In the genomic region with DNA sequence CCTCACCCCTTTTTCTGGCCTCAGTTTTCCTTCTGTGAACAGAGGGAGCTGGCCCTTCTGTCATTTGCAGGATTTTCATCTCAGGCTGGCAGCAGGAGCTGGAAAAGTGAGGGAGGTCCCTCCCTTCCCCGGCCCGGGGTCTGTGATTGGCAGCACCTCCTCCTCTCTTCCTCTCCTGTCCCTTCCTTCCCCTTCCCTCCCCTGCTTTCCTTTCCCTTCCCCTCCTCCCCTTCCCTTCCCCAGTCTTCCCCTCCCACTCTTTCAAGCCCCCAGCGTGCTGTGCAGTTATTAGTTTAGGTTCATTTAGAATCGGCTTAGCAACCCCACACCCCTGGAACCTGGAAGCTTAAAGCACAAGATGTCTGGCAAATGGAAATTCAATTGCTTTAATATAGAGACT, we compare ENCODE assay signal across 25 cellular contexts.
DNase-seq lines count a peak whose midpoint lies in the region; ATAC-seq lines count a peak whose summit lies in the region.
"Had no signal": no experiment of that assay in that cellular context is flagged by ENCODE, and none has a peak within 500 bp of the region (broad histone marks: within the 10 kb centered on the region; RNA-seq: fewer than 3 reads in every experiment).

No MANE protein-coding gene starts in this region.

- no peak overlapping the region for H3K56ac ChIP-seq in mesendoderm (ENCODE audit: low read length)

- H3K4me3 Mint-ChIP-seq in naive thymus-derived CD4-positive, alpha-beta T cell, result no peak overlapping the region
- H3K4me3 Mint-ChIP-seq: activated CD8-positive, alpha-beta T cell treated with anti-CD3 and anti-CD28 coated beads for 36 hours; activated naive CD8-positive, alpha-beta T cell treated with anti-CD3 and anti-CD28 coated beads, Interleukin-2, amount 50 U/mL, for 24 hours had no signal

- H3K36me3 ChIP-seq in ectodermal cell (ENCODE audit: control insufficient read depth, insufficient read depth, low read length), result no peaks in the 10 kb centered on the region
- no peaks in the 10 kb centered on the region for H3K36me3 ChIP-seq in mesendoderm (ENCODE audit: control insufficient read depth, insufficient read depth, low read length)
- no peaks in the 10 kb centered on the region for H3K36me3 ChIP-seq in aorta (ENCODE audit: control insufficient read depth in 1 of 2, insufficient read depth in 2 of 2, low read length in 1 of 2)
- no peaks in the 10 kb centered on the region for H3K36me3 ChIP-seq in naive thymus-derived CD4-positive, alpha-beta T cell (ENCODE audit: control insufficient read depth in 2 of 3, insufficient read depth in 3 of 3, low read length in 3 of 3)
- H3K36me3 ChIP-seq: neutrophil, spleen had no signal

- no peaks in the 10 kb centered on the region for H3K79me2 ChIP-seq in mesendoderm (ENCODE audit: control insufficient read depth, insufficient read depth, low read length)

- H3K4me3 ChIP-seq in ectodermal cell (ENCODE audit: insufficient read depth, low read depth, low read length), result no peak overlapping the region
- no peak overlapping the region for H3K4me3 ChIP-seq in mesendoderm (ENCODE audit: low read length)
- no peak overlapping the region for H3K4me3 ChIP-seq in aorta (ENCODE audit: low read length in 2 of 2)
- no peak overlapping the region for H3K4me3 ChIP-seq in naive thymus-derived CD4-positive, alpha-beta T cell (ENCODE audit: low read length)
- H3K4me3 ChIP-seq: body of pancreas, coronary artery, spleen had no signal

- peaks cover 0 to 4% (median 0%) of the 10 kb centered on the region in 7 donors for H3K4me1 Mint-ChIP-seq in naive thymus-derived CD4-positive, alpha-beta T cell

- no peak overlapping the region for H4K8ac ChIP-seq in mesendoderm (ENCODE audit: low read depth, low read length)

- peak; percentile 17 for DNase-seq in DMS 273 (lab: John Stamatoyannopoulos, UW; ENCODE audit: unreplicated experiment)
- no peak for DNase-seq in DMS 273 treated with DMSO at 0.1 percent for 48 hours (lab: John Stamatoyannopoulos, UW)
- peak; percentile 40 for DNase-seq in mesendoderm
- peak; percentile 12 to 33 for DNase-seq in aorta
- DNase-seq in NCI-H446 (lab: John Stamatoyannopoulos, UW), result no peak
- DNase-seq in naive thymus-derived CD4-positive, alpha-beta T cell, result no peak
- DNase-seq: activated CD8-positive, alpha-beta T cell treated with anti-CD3 and anti-CD28 coated beads for 36 hours; activated gamma-delta T cell; activated naive CD8-positive, alpha-beta T cell treated with anti-CD3 and anti-CD28 coated beads, Interleukin-2, amount 50 U/mL, for 24 hours; activated T-cell treated with anti-CD3 and anti-CD28 coated beads for 4 hours; GOT3; NCI-H1436; NCI-H524 treated with DMSO at 0.1 percent for 48 hours; stimulated activated CD4-positive, alpha-beta T cell treated with anti-CD3 and anti-CD28 coated beads, Interleukin-4, amount 100 ng/mL, for 24 hours; stimulated activated naive CD4-positive, alpha-beta T cell treated with Interleukin-2 at 50 U/mL for 16 hours; T-helper 9 cell had no signal

- ATAC-seq in aorta (ENCODE audit: low FRiP score), result no peak
- ATAC-seq in naive thymus-derived CD4-positive, alpha-beta T cell, result no peak
- no peak for ATAC-seq in HG02852 (IDR thresholded peaks at IDR 0.05; ENCODE audit: unreplicated experiment)
- ATAC-seq: activated CD8-positive, alpha-beta T cell treated with anti-CD3 and anti-CD28 coated beads for 36 hours; activated naive CD8-positive, alpha-beta T cell treated with anti-CD3 and anti-CD28 coated beads, Interleukin-2, amount 50 U/mL, for 24 hours; left lobe of liver had no signal

- CTCF ChIA-PET in naive thymus-derived CD4-positive, alpha-beta T cell (lab: Charles Lee), result no interaction called here

- POLR2A ChIA-PET in naive thymus-derived CD4-positive, alpha-beta T cell (lab: Charles Lee), result no interaction called here

- H2BK120ac ChIP-seq in mesendoderm (ENCODE audit: low read depth, low read length), result no peak overlapping the region

- H4K5ac ChIP-seq in mesendoderm (ENCODE audit: low read length), result no peak overlapping the region

- H3K4me1 ChIP-seq in ectodermal cell (ENCODE audit: control insufficient read depth, insufficient read depth, low read length), result peaks cover 30% of the 10 kb centered on the region
- peaks cover 10% of the 10 kb centered on the region for H3K4me1 ChIP-seq in mesendoderm (ENCODE audit: control insufficient read depth, low read depth, low read length)
- no peaks in the 10 kb centered on the region for H3K4me1 ChIP-seq in aorta (ENCODE audit: control insufficient read depth in 1 of 2, insufficient read depth in 2 of 2, low read length in 2 of 2)
- no peaks in the 10 kb centered on the region for H3K4me1 ChIP-seq in naive thymus-derived CD4-positive, alpha-beta T cell (ENCODE audit: control insufficient read depth in 2 of 2, insufficient read depth in 2 of 2, low read length in 2 of 2)

- H3K9me3 ChIP-seq in ectodermal cell (ENCODE audit: control insufficient read depth, low read length) (no peaks in the 10 kb centered on the region), aorta (ENCODE audit: control insufficient read depth, low read length) (no peaks in the 10 kb centered on the region)
- no peaks in the 10 kb centered on the region for H3K9me3 ChIP-seq in naive thymus-derived CD4-positive, alpha-beta T cell (ENCODE audit: control insufficient read depth in 2 of 3, low read length in 3 of 3)
- H3K9me3 ChIP-seq: body of pancreas, neutrophil, spleen had no signal

- peak overlapping the region; percentile 16 for H3K27ac ChIP-seq in ectodermal cell (ENCODE audit: insufficient read depth, low read depth, low read length, poor library complexity, severe bottlenecking)
- H3K27ac ChIP-seq in mesendoderm (ENCODE audit: low read depth, low read length), result no peak overlapping the region
- H3K27ac ChIP-seq in aorta (ENCODE audit: low read depth in 1 of 2, low read length in 2 of 2), result no peak overlapping the region
- H3K27ac ChIP-seq in naive thymus-derived CD4-positive, alpha-beta T cell (ENCODE audit: low read depth, low read length), result no peak overlapping the region
- H3K27ac ChIP-seq: 22Rv1, body of pancreas, coronary artery, neutrophil, RWPE1 had no signal

- no peak overlapping the region for H3K27ac Mint-ChIP-seq in naive thymus-derived CD4-positive, alpha-beta T cell
- H3K27ac Mint-ChIP-seq: activated CD8-positive, alpha-beta T cell treated with anti-CD3 and anti-CD28 coated beads for 36 hours; activated naive CD8-positive, alpha-beta T cell treated with anti-CD3 and anti-CD28 coated beads, Interleukin-2, amount 50 U/mL, for 24 hours had no signal

- no peak overlapping the region for H2BK15ac ChIP-seq in mesendoderm (replicated peaks; ENCODE audit: low read depth)

- no peak overlapping the region for H2BK5ac ChIP-seq in mesendoderm (ENCODE audit: low read length)

- no peak overlapping the region for H2AK5ac ChIP-seq in mesendoderm (ENCODE audit: low read length)

- no peak overlapping the region for H3K23ac ChIP-seq in mesendoderm (ENCODE audit: low read length)

- H3K4me2 ChIP-seq in mesendoderm (ENCODE audit: low read length), result no peak overlapping the region

- no peaks in the 10 kb centered on the region for H3K36me3 Mint-ChIP-seq in naive thymus-derived CD4-positive, alpha-beta T cell

- H3K27me3 Mint-ChIP-seq in naive thymus-derived CD4-positive, alpha-beta T cell, result peaks cover 0 to 15% (median 12%) of the 10 kb centered on the region in 5 donors
- H3K27me3 Mint-ChIP-seq: activated CD8-positive, alpha-beta T cell treated with anti-CD3 and anti-CD28 coated beads for 36 hours; activated naive CD8-positive, alpha-beta T cell treated with anti-CD3 and anti-CD28 coated beads, Interleukin-2, amount 50 U/mL, for 24 hours had no signal

- H3K27me3 ChIP-seq in ectodermal cell (ENCODE audit: control insufficient read depth, insufficient read depth, low read length, poor library complexity, severe bottlenecking) (peaks cover 3% of the 10 kb centered on the region), mesendoderm (ENCODE audit: insufficient read depth, low read length, poor library complexity) (no peaks in the 10 kb centered on the region), aorta (ENCODE audit: control insufficient read depth in 1 of 2, insufficient read depth in 2 of 2, low read length in 1 of 2) (no peaks in the 10 kb centered on the region)
- H3K27me3 ChIP-seq in naive thymus-derived CD4-positive, alpha-beta T cell (ENCODE audit: control insufficient read depth in 2 of 2, insufficient read depth in 2 of 2, low read length in 2 of 2), result no peaks in the 10 kb centered on the region
- H3K27me3 ChIP-seq: body of pancreas, spleen had no signal

- H3K9me3 Mint-ChIP-seq in naive thymus-derived CD4-positive, alpha-beta T cell, result no peaks in the 10 kb centered on the region
- H3K9me3 Mint-ChIP-seq: activated CD8-positive, alpha-beta T cell treated with anti-CD3 and anti-CD28 coated beads for 36 hours; activated naive CD8-positive, alpha-beta T cell treated with anti-CD3 and anti-CD28 coated beads, Interleukin-2, amount 50 U/mL, for 24 hours had no signal

- H3K4ac ChIP-seq in mesendoderm (ENCODE audit: low read depth, low read length), result no peak overlapping the region

- peak overlapping the region; percentile 3 for H3K9ac ChIP-seq in mesendoderm (ENCODE audit: low read length)

- no peak overlapping the region for H3K18ac ChIP-seq in mesendoderm (ENCODE audit: low read length)

- H3K79me1 ChIP-seq in mesendoderm (ENCODE audit: low read length), result no peaks in the 10 kb centered on the region

- intact Hi-C loops in aorta (cut with DNase I), result no loop called here
- intact Hi-C loops in naive thymus-derived CD4-positive, alpha-beta T cell (cut with micrococcal nuclease), result no loop called here

- 15 to 19% methylated on average over 4 of the region's 4 CpGs for whole genome bisulfite sequencing in ectodermal cell, 2 experiments
- no CpG with 5 or more reads among the region's 4 CpGs for WGBS in mesendoderm (ENCODE audit: extremely low coverage, insufficient coverage, low lambda C conversion rate)
- WGBS in aorta, 2 donors, result 11 to 26% methylated on average over 4 of the region's 4 CpGs

Comparison
In these comparisons a context has a peak if more than half of its experiments do, and no peak if none do; other contexts are left out.
1. DNase-seq: peak in DMS 273 (single experiment), mesendoderm (single experiment) and aorta (2 of 2); none in DMS 273 treated with DMSO at 0.1 percent for 48 hours (single experiment), NCI-H446 (0 of 2) and naive thymus-derived CD4-positive, alpha-beta T cell (0 of 9).